Comparison of ENCODE assay signal across 32 cellular contexts in genomic region chr1:68093737-68094136, GRCh38. TPM values are rescaled to one million over a fixed set of nuclear protein-coding genes. Genes with fewer than 3 reads are reported as not detected.
DNase-seq lines count a peak whose midpoint lies in the region; ATAC-seq, FAIRE-seq and TF ChIP-seq lines count a peak whose summit lies in the region.
"Had no signal": no experiment of that assay in that cellular context is flagged by ENCODE, and none has a peak within 500 bp of the region (broad histone marks: within the 10 kb centered on the region; RNA-seq: fewer than 3 reads in every experiment).

No MANE protein-coding gene starts in this region.

- ATAC-seq in heart left ventricle: peak in 3 of 4 donors; percentile 76 to 88 (median 76)
- peak; percentile 41; the same call in 2 of the 3 replicates for ATAC-seq in SK-N-SH treated with all-trans-retinoic acid at 6 μM for 48 hours
- peak; percentile 46 for ATAC-seq in foreskin keratinocyte
- ATAC-seq: A549; activated naive CD8-positive, alpha-beta T cell treated with anti-CD3 and anti-CD28 coated beads, Interleukin-2, amount 50 U/mL, for 24 hours; effector memory CD8-positive, alpha-beta T cell; K562; natural killer cell had no signal

- TF ChIP-seq POLR2A in heart left ventricle (IDR thresholded peaks at IDR 0.05) (no peak), H54 (IDR thresholded peaks at IDR 0.05; ENCODE audit: low read depth, low read length) (no peak)

- DNase-seq in heart left ventricle (no peak), cardiac septum (ENCODE audit: low spot score) (no peak), foreskin keratinocyte (peak in 1 of 2 donors; percentile 32), GDM1 (lab: John Stamatoyannopoulos, UW) (no peak), NCI-H524 (lab: John Stamatoyannopoulos, UW) (no peak), H54 (ENCODE audit: insufficient read length, low spot score) (no peak), mucosa of gallbladder (ENCODE audit: low spot score) (no peak)
- DNase-seq: activated CD4-positive, alpha-beta T cell treated with anti-CD3 and anti-CD28 coated beads, Interleukin-2, amount 10 ng/mL, durations not matched to agents 7 days and 5 days; activated gamma-delta T cell; activated naive CD8-positive, alpha-beta T cell treated with anti-CD3 and anti-CD28 coated beads, Interleukin-2, amount 50 U/mL, for 24 hours; activated T-cell treated with anti-CD3 and anti-CD28 coated beads, Interleukin-2, amount 50 U/mL, for 24 hours; BE2C; CD8-positive, alpha-beta memory T cell; DMS 273 treated with DMSO at 0.1 percent for 48 hours; effector memory CD8-positive, alpha-beta T cell; foreskin melanocyte; H9; MM.1S; natural killer cell; NCI-H1417; NCI-H2081; occipital lobe; stimulated activated CD8-positive, alpha-beta memory T cell treated with anti-CD3 and anti-CD28 coated beads, Interleukin-4, amount 100 ng/mL, for 48 hours; T-helper 9 cell; tibial artery had no signal

- H3K4me3 ChIP-seq in heart left ventricle: no peak overlapping the region
- H3K4me3 ChIP-seq: A549, K562, skin epidermis, tibial artery had no signal

- no peak for FAIRE-seq in H54 (lab: Jason Lieb, UNC)
- FAIRE-seq: A549, colon, GM19239, K562 had no signal

- no peak overlapping the region for H3K27ac ChIP-seq in heart left ventricle
- no peak overlapping the region for H3K27ac ChIP-seq in foreskin keratinocyte
- H3K27ac ChIP-seq: skin epidermis, tibial artery had no signal

- no peaks in the 10 kb centered on the region for H3K27me3 ChIP-seq in heart left ventricle
- H3K27me3 ChIP-seq in foreskin keratinocyte: no peaks in the 10 kb centered on the region
- H3K27me3 ChIP-seq: BE2C, tibial artery had no signal

- peaks cover 0 to 8% (median 0%) of the 10 kb centered on the region in 9 donors for H3K36me3 ChIP-seq in heart left ventricle
- H3K36me3 ChIP-seq: BE2C had no signal

- TF ChIP-seq CTCF in heart left ventricle (IDR thresholded peaks at IDR 0.05): no peak
- TF ChIP-seq CTCF in foreskin keratinocyte (conservative IDR thresholded peaks at IDR 0.05): no peak

- H3K4me1 ChIP-seq in heart left ventricle: peaks cover 0 to 6% (median 0%) of the 10 kb centered on the region in 12 donors
- H3K4me1 ChIP-seq in foreskin keratinocyte: no peaks in the 10 kb centered on the region
- H3K4me1 ChIP-seq: A549, BE2C, tibial artery had no signal

- intact Hi-C loops in heart left ventricle (cut with DNase I) (no loop called here), cardiac septum (cut with DNase I) (no loop called here)

- H3K9me3 ChIP-seq in heart left ventricle: peaks cover 0 to 5% (median 0%) of the 10 kb centered on the region in 12 donors
- H3K9me3 ChIP-seq: A549, BE2C, tibial artery had no signal

TF ChIP-seq in SK-N-SH treated with all-trans-retinoic acid at 6 μM for 48 hours, 23 proteins besides CTCF, POLR2A, EP300 and RAD21:
- no peak for TF ChIP-seq CREB5 (CRISPR knock-in tag; IDR thresholded peaks at IDR 0.05; ENCODE audit: low read depth)
- TF ChIP-seq GLIS3 (CRISPR knock-in tag; IDR thresholded peaks at IDR 0.05): no peak
- peak; percentile 76 for TF ChIP-seq ISL1 (CRISPR knock-in tag; IDR thresholded peaks at IDR 0.05)
- TF ChIP-seq, protein P1, sequence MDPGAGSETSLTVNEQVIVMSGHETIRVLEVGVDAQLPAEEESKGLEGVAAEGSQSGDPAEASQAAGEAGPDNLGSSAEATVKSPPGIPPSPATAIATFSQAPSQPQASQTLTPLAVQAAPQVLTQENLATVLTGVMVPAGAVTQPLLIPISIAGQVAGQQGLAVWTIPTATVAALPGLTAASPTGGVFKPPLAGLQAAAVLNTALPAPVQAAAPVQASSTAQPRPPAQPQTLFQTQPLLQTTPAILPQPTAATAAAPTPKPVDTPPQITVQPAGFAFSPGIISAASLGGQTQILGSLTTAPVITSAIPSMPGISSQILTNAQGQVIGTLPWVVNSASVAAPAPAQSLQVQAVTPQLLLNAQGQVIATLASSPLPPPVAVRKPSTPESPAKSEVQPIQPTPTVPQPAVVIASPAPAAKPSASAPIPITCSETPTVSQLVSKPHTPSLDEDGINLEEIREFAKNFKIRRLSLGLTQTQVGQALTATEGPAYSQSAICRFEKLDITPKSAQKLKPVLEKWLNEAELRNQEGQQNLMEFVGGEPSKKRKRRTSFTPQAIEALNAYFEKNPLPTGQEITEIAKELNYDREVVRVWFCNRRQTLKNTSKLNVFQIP (CRISPR knock-in tag; IDR thresholded peaks at IDR 0.05; ENCODE audit: borderline replicate concordance, low read depth): no peak
- no peak for TF ChIP-seq ZFP30 (CRISPR knock-in tag; IDR thresholded peaks at IDR 0.05)
- no peak for TF ChIP-seq ZNF8 (CRISPR knock-in tag; IDR thresholded peaks at IDR 0.05)
- TF ChIP-seq ZNF70 (CRISPR knock-in tag; IDR thresholded peaks at IDR 0.05): no peak
- TF ChIP-seq RARB (CRISPR knock-in tag; IDR thresholded peaks at IDR 0.05): no peak

RNA-seq across cellular contexts. Expression of gene DIRAS3, which starts 43.3 kb away (rescaled TPM):
- 10 to 100 TPM in 4 of 9 donors, 1 to 10 TPM in 5; 7.0 to 22.1 (median 10.0) TPM for total RNA-seq in heart left ventricle
- 10 to 100 TPM in 1 of 2 donors, 1 to 10 TPM in 1; 3.8 to 10.9 TPM for polyA plus RNA-seq in heart left ventricle
- total RNA-seq in cardiac septum: 37.8 TPM
- total RNA-seq in foreskin keratinocyte: 0.11 and 0.24 TPM in 2 replicates
- polyA plus RNA-seq in foreskin keratinocyte: 0.16 and 0.22 TPM in 2 replicates
- total RNA-seq in mucosa of gallbladder: 14.0 TPM
- total RNA-seq: activated CD4-positive, alpha-beta T cell treated with anti-CD3 and anti-CD28 coated beads, Interleukin-2, amount 10 ng/mL, durations not matched to agents 7 days and 5 days; G401; H9; natural killer cell had no signal
- polyA plus RNA-seq: CD8-positive, alpha-beta memory T cell had no signal
